17 cellular contexts compared by ENCODE assay signal in the genomic region with DNA sequence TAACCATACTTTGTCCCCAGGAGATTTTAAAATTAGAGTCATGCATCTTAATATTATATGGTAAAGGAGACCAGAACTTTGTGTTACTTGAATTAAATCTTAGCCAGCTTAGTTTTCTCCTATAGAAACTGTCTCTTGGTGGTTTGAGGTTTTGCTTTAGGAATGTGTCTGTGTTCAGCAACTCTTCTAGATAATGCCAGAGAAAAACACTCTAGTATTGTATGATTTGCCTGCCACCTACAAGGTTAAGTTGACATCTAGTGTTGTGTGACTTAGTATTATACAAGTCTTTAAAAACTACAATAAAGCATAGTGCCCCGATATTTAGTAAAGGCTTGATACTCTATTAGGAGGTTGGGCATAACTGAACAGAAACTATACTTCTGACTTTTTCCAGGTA. TPM values are rescaled to one million over a fixed set of nuclear protein-coding genes. Genes with fewer than 3 reads are reported as not detected.
A peak's percentile ranks its signal among the peaks of the same experiment; 100 is the strongest.
DNase-seq lines count a peak whose midpoint lies in the region; ATAC-seq and TF ChIP-seq lines count a peak whose summit lies in the region.
"Had no signal": no experiment of that assay in that cellular context is flagged by ENCODE, and none has a peak within 500 bp of the region (broad histone marks: within the 10 kb centered on the region; RNA-seq: fewer than 3 reads in every experiment).

No MANE protein-coding gene starts in this region.

- H3K27ac ChIP-seq in cingulate gyrus (ENCODE audit: low read depth, low read length): peak overlapping the region; percentile 85
- H3K27ac ChIP-seq: gastroesophageal sphincter had no signal

- H3K27ac Mint-ChIP-seq in Caco-2 (ENCODE audit: unreplicated experiment) (no peak overlapping the region), nephron progenitor cell (no peak overlapping the region)
- H3K27ac Mint-ChIP-seq: activated CD4-positive, alpha-beta T cell treated with anti-CD3 and anti-CD28 coated beads, Interleukin-2, amount 10 ng/mL, durations not matched to agents 7 days and 5 days; progenitor cell of endocrine pancreas had no signal

- TF ChIP-seq CTCF in Caco-2 (IDR thresholded peaks at IDR 0.05; ENCODE audit: insufficient read depth in 1 of 2, low read depth in 1 of 2, low read length in 1 of 2, severe bottlenecking in 1 of 2, unreplicated experiment in 1 of 2) (no peak), nephron progenitor cell (IDR thresholded peaks at IDR 0.05) (no peak)

- H3K4me3 ChIP-seq in Caco-2 (ENCODE audit: low read depth, low read length): no peak overlapping the region
- H3K4me3 ChIP-seq: gastroesophageal sphincter had no signal

- H3K9me3 Mint-ChIP-seq in Caco-2 (ENCODE audit: unreplicated experiment) (no peaks in the 10 kb centered on the region), nephron progenitor cell (peaks cover 4% of the 10 kb centered on the region)
- H3K9me3 Mint-ChIP-seq: activated CD4-positive, alpha-beta T cell treated with anti-CD3 and anti-CD28 coated beads, Interleukin-2, amount 10 ng/mL, durations not matched to agents 7 days and 5 days had no signal

- no peak for DNase-seq in Caco-2
- DNase-seq in NCI-H526 treated with DMSO at 0.1 percent for 48 hours (lab: John Stamatoyannopoulos, UW): peak; percentile 53
- no peak for DNase-seq in nephron progenitor cell
- DNase-seq in NCI-H2171 (lab: John Stamatoyannopoulos, UW): no peak
- DNase-seq in inferior parietal cortex (ENCODE audit: extremely low spot score): no peak
- DNase-seq in middle frontal gyrus (ENCODE audit: extremely low spot score, low spot score): no peak
- DNase-seq: activated CD4-positive, alpha-beta T cell treated with anti-CD3 and anti-CD28 coated beads, Interleukin-2, amount 10 ng/mL, durations not matched to agents 7 days and 5 days; activated T-cell treated with anti-CD3 and anti-CD28 coated beads, Interleukin-2, amount 50 U/mL, for 1 hour; left colon; NCI-H2029 treated with DMSO at 0.1 percent for 48 hours; stimulated activated CD4-positive, alpha-beta T cell treated with anti-CD3 and anti-CD28 coated beads, Interleukin-12 subunit alpha, Interleukin-12 subunit beta, amount 100 ng/mL, for 4 hours; T-helper 9 cell had no signal

- H3K4me1 ChIP-seq in Caco-2: 0 out of 2 replicates have a peak, but pooled peaks cover 3% of the 10 kb centered on the region

- no peaks in the 10 kb centered on the region for H3K9me3 ChIP-seq in Caco-2
- H3K9me3 ChIP-seq: gastroesophageal sphincter had no signal

- no TSS peak for BruUV-seq in Caco-2 (replicated peaks; lab: Mats Ljungman, UMichigan)

- no peak for ATAC-seq in GM21381 (IDR thresholded peaks at IDR 0.05; ENCODE audit: unreplicated experiment)
- ATAC-seq: gastroesophageal sphincter had no signal

- no peaks in the 10 kb centered on the region for H3K27me3 ChIP-seq in Caco-2 (replicated peaks; ENCODE audit: control insufficient read depth, insufficient read depth, low read length)

- POLR2A ChIA-PET in Caco-2 (lab: Charles Lee): no interaction called here

- peaks cover 8% of the 10 kb centered on the region for H3K4me1 Mint-ChIP-seq in Caco-2 (ENCODE audit: low read depth, unreplicated experiment)
- peaks cover 8% of the 10 kb centered on the region for H3K4me1 Mint-ChIP-seq in nephron progenitor cell

- no peaks in the 10 kb centered on the region for H3K36me3 ChIP-seq in Caco-2 (ENCODE audit: control insufficient read depth, insufficient read depth, low read length)
- H3K36me3 ChIP-seq: gastroesophageal sphincter had no signal

- H3K4me3 Mint-ChIP-seq in Caco-2 (ENCODE audit: unreplicated experiment) (peak overlapping the region; percentile 96), nephron progenitor cell (peak overlapping the region; percentile 90)
- H3K4me3 Mint-ChIP-seq: activated CD4-positive, alpha-beta T cell treated with anti-CD3 and anti-CD28 coated beads, Interleukin-2, amount 10 ng/mL, durations not matched to agents 7 days and 5 days had no signal

- CTCF ChIA-PET in Caco-2 (lab: Charles Lee): no interaction called here

- H3K36me3 Mint-ChIP-seq in Caco-2 (ENCODE audit: insufficient read depth, unreplicated experiment) (no peaks in the 10 kb centered on the region), nephron progenitor cell (ENCODE audit: low read depth) (peaks cover under 1% of the 10 kb centered on the region)

- intact Hi-C loops in Caco-2 (cut with micrococcal nuclease; ENCODE audit: unreplicated experiment): no loop called here

- H3K27me3 Mint-ChIP-seq in Caco-2 (ENCODE audit: insufficient read depth, unreplicated experiment) (peaks cover 4% of the 10 kb centered on the region), nephron progenitor cell (ENCODE audit: low read depth, poor library complexity) (peaks cover 25% of the 10 kb centered on the region)

RNA-seq across cellular contexts. Expression of a gene that starts 2.1 kb away (rescaled TPM):
- 11.9 and 14.8 TPM in 2 replicates for total RNA-seq in Caco-2 (2022)
- total RNA-seq: chondrocyte had no signal
